ENCODE assay signal across 8 cellular contexts in genomic region chr15:26891448-26891881, GRCh38. TPM values are rescaled to one million over a fixed set of nuclear protein-coding genes. Genes with fewer than 3 reads are reported as not detected.
A peak's percentile ranks its signal among the peaks of the same experiment; 100 is the strongest.
DNase-seq lines count a peak whose midpoint lies in the region; ATAC-seq and FAIRE-seq lines count a peak whose summit lies in the region.

No MANE protein-coding gene starts in this region.

- H3K4me3 ChIP-seq in SK-N-MC: no peak overlapping the region

- no peaks in the 10 kb centered on the region for H3K36me3 ChIP-seq in SK-N-MC (ENCODE audit: insufficient read depth, low read length)

- H3K9me3 ChIP-seq in SK-N-MC (ENCODE audit: low read depth, low read length): no peaks in the 10 kb centered on the region

- intact Hi-C loops in Right ventricle myocardium inferior (cut with DNase I) (loop anchor here (2.0 to 10.0 kb wide), 2 partner anchors 125 to 463 kb away; no protein-coding TSS in a partner anchor), cardiac septum (cut with DNase I) (loop anchor here (2.0 to 5.0 kb wide), 2 partner anchors 126 to 467 kb away; no protein-coding TSS in a partner anchor)

- H3K27ac ChIP-seq in SK-N-MC: no peak overlapping the region

- peak; percentile 70 for FAIRE-seq in endometrium (lab: Jason Lieb, UNC)

- DNase-seq in Right ventricle myocardium inferior (ENCODE audit: missing footprints): no peak
- no peak for DNase-seq in cardiac septum (ENCODE audit: low spot score)
- peak; percentile 63 for DNase-seq in MV-4-11 (lab: John Stamatoyannopoulos, UW)
- peak; percentile 20 for DNase-seq in SK-N-MC (ENCODE audit: low read depth, low spot score)
- DNase-seq in lung microvascular endothelial cell (ENCODE audit: low read depth in 2 of 2): peak; percentile 75 to 77
- DNase-seq in stromal cell of bone marrow (ENCODE audit: low read depth): peak; percentile 24

- ATAC-seq in Right ventricle myocardium inferior: peak; percentile 52
- ATAC-seq in GM21381 (IDR thresholded peaks at IDR 0.05; ENCODE audit: unreplicated experiment): no peak

- H3K9ac ChIP-seq in SK-N-MC (ENCODE audit: insufficient read length): no peak overlapping the region

RNA-seq across cellular contexts. Expression of gene GABRA5, which starts 24.6 kb away (rescaled TPM):
- total RNA-seq in Right ventricle myocardium inferior (not detected), cardiac septum (not detected), lung microvascular endothelial cell (not detected in 2 replicates)

Comparison
In these comparisons a context has a peak if more than half of its experiments do, and no peak if none do; other contexts are left out.
1. DNase-seq: peak in MV-4-11 (single experiment), SK-N-MC (single experiment), lung microvascular endothelial cell (2 of 2) and stromal cell of bone marrow (single experiment); none in Right ventricle myocardium inferior (single experiment) and cardiac septum (single experiment).